Comparison of ENCODE assay signal across 37 cellular contexts in the genomic region with DNA sequence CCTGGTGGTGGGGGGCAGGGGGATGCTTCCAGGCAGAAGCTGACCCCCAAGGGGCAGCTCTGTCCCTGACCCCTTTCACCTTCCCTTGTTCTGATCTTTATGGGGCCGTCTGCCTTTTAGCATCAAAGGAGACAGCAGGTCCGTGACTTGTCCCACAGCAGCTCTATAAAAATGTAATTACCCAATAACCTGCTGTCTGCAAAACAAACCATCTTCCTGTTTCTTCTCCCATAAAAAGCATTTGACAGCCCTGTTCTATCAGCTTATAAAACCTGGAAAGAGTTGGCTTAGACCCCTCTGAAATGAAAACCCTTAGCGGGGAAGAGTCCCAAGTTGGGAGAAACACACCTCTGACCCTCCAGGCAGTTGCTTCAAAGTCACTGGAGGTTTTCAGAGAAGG.
"Had no signal": no experiment of that assay in that cellular context is flagged by ENCODE, and none has a peak within 500 bp of the region (broad histone marks: within the 10 kb centered on the region; RNA-seq: fewer than 3 reads in every experiment).

No MANE protein-coding gene starts in this region.

- ATAC-seq: activated CD4-positive, alpha-beta T cell treated with anti-CD3 and anti-CD28 coated beads for 36 hours; activated CD4-positive, CD25-positive, alpha-beta regulatory T cell treated with anti-CD3 and anti-CD28 coated beads, Interleukin-2, amount 50 U/mL, for 24 hours; activated CD8-positive, alpha-beta memory T cell treated with anti-CD3 and anti-CD28 coated beads, Interleukin-2, amount 10 ng/mL, durations not matched to agents 7 days and 5 days; activated CD8-positive, alpha-beta T cell treated with anti-CD3 and anti-CD28 coated beads, Interleukin-2, amount 10 ng/mL, durations not matched to agents 7 days and 5 days; activated naive CD8-positive, alpha-beta T cell treated with anti-CD3 and anti-CD28 coated beads, Interleukin-2, amount 50 U/mL, for 24 hours; WTC11 had no signal

- H3K27me3 Mint-ChIP-seq: activated naive CD4-positive, alpha-beta T cell treated with anti-CD3 and anti-CD28 coated beads, Interleukin-2, amount 10 ng/mL, durations not matched to agents 7 days and 5 days had no signal

- H3K9me3 Mint-ChIP-seq: activated CD4-positive, alpha-beta memory T cell treated with anti-CD3 and anti-CD28 coated beads, Interleukin-2, amount 10 ng/mL, durations not matched to agents 7 days and 5 days; activated CD4-positive, alpha-beta T cell treated with anti-CD3 and anti-CD28 coated beads, Interleukin-2, amount 10 ng/mL, durations not matched to agents 7 days and 5 days; activated naive CD4-positive, alpha-beta T cell treated with anti-CD3 and anti-CD28 coated beads, Interleukin-2, amount 10 ng/mL, durations not matched to agents 7 days and 5 days; activated naive CD4-positive, alpha-beta T cell treated with anti-CD3 and anti-CD28 coated beads, Interleukin-2, amount 50 U/mL, for 24 hours; activated naive CD8-positive, alpha-beta T cell treated with anti-CD3 and anti-CD28 coated beads, Interleukin-2, amount 10 ng/mL, durations not matched to agents 7 days and 5 days; activated T-cell treated with anti-CD3 and anti-CD28 coated beads, Interleukin-2, amount 50 U/mL, for 24 hours; activated T-helper 2 cell treated with anti-CD3 and anti-CD28 coated beads, Interferon-gamma antibody, Interleukin-2, Interleukin-4, amounts not matched to agents 10 μg/mL and 5 μg/mL and 100 μg/mL, durations not matched to agents 14 hours and 24 hours and 36 hours; T-helper 1 cell treated with Interleukin-12 subunit alpha and Interleukin-12 subunit beta and Interleukin-4 antibody, amounts not matched to agents 30 μg/mL and 1 μg/mL, for 36 hours; T-helper 2 cell treated with Interferon-gamma antibody and Interleukin-4, amounts not matched to agents 5 μg/mL and 100 μg/mL, for 36 hours had no signal

- H3K36me3 Mint-ChIP-seq: activated CD8-positive, alpha-beta memory T cell treated with anti-CD3 and anti-CD28 coated beads, Interleukin-2, amount 10 ng/mL, durations not matched to agents 7 days and 5 days; activated naive CD4-positive, alpha-beta T cell treated with anti-CD3 and anti-CD28 coated beads, Interleukin-2, amount 10 ng/mL, durations not matched to agents 7 days and 5 days; activated naive CD4-positive, alpha-beta T cell treated with anti-CD3 and anti-CD28 coated beads, Interleukin-2, amount 50 U/mL, for 24 hours; activated naive CD8-positive, alpha-beta T cell; activated naive CD8-positive, alpha-beta T cell treated with anti-CD3 and anti-CD28 coated beads, Interleukin-2, amount 10 ng/mL, durations not matched to agents 7 days and 5 days; brain; WTC11 had no signal

- DNase-seq: activated CD4-positive, alpha-beta memory T cell treated with anti-CD3 and anti-CD28 coated beads, Interleukin-2, amount 10 ng/mL, durations not matched to agents 7 days and 5 days; activated CD4-positive, alpha-beta T cell treated with anti-CD3 and anti-CD28 coated beads for 1 hour; activated CD4-positive, alpha-beta T cell treated with anti-CD3 and anti-CD28 coated beads for 36 hours; activated CD4-positive, alpha-beta T cell treated with anti-CD3 and anti-CD28 coated beads for 48 hours; activated CD4-positive, alpha-beta T cell treated with anti-CD3 and anti-CD28 coated beads, Interleukin-2, amount 10 ng/mL, durations not matched to agents 7 days and 5 days; activated CD4-positive, CD25-positive, alpha-beta regulatory T cell; activated CD8-positive, alpha-beta memory T cell treated with anti-CD3 and anti-CD28 coated beads for 24 hours; activated CD8-positive, alpha-beta memory T cell treated with anti-CD3 and anti-CD28 coated beads, Interleukin-2, amount 10 ng/mL, durations not matched to agents 7 days and 5 days; activated CD8-positive, alpha-beta memory T cell treated with anti-CD3 and anti-CD28 coated beads, Interleukin-2, amount 50 U/mL, for 48 hours; activated CD8-positive, alpha-beta T cell treated with anti-CD3 and anti-CD28 coated beads, Interleukin-2, amount 10 ng/mL, durations not matched to agents 7 days and 5 days; activated effector memory CD4-positive, alpha-beta T cell treated with Interleukin-2 at 50 U/mL for 16 hours; activated gamma-delta T cell; activated naive CD4-positive, alpha-beta T cell treated with anti-CD3 and anti-CD28 coated beads, Interleukin-2, amount 10 ng/mL, durations not matched to agents 7 days and 5 days; activated naive CD4-positive, alpha-beta T cell treated with Interleukin-2 at 50 U/mL for 16 hours; activated naive CD8-positive, alpha-beta T cell treated with anti-CD3 and anti-CD28 coated beads, Interleukin-2, amount 10 ng/mL, durations not matched to agents 7 days and 5 days; activated naive CD8-positive, alpha-beta T cell treated with anti-CD3 and anti-CD28 coated beads, Interleukin-2, amount 50 U/mL, for 24 hours; activated T-cell treated with anti-CD3 and anti-CD28 coated beads, Interleukin-2, amount 50 U/mL, for 24 hours; activated T-cell treated with anti-CD3 and anti-CD28 coated beads, Interleukin-2, amount 50 U/mL, for 48 hours; amygdala; anterior cingulate cortex; caudate nucleus; cerebellar nuclear complex; T-helper 1 cell; T-helper 2 cell; T-helper 9 cell; WERI-Rb-1 had no signal

- H3K27me3 ChIP-seq: ascending aorta, cardiac muscle cell had no signal

- H3K27ac Mint-ChIP-seq: activated CD4-positive, alpha-beta memory T cell treated with anti-CD3 and anti-CD28 coated beads, Interleukin-2, amount 10 ng/mL, durations not matched to agents 7 days and 5 days; activated CD4-positive, alpha-beta T cell treated with anti-CD3 and anti-CD28 coated beads for 36 hours; activated CD4-positive, alpha-beta T cell treated with anti-CD3 and anti-CD28 coated beads, Interleukin-2, amount 10 ng/mL, durations not matched to agents 7 days and 5 days; activated CD8-positive, alpha-beta memory T cell treated with anti-CD3 and anti-CD28 coated beads, Interleukin-2, amount 10 ng/mL, durations not matched to agents 7 days and 5 days; activated CD8-positive, alpha-beta T cell treated with anti-CD3 and anti-CD28 coated beads, Interleukin-2, amount 10 ng/mL, durations not matched to agents 7 days and 5 days; activated naive CD4-positive, alpha-beta T cell treated with anti-CD3 and anti-CD28 coated beads, Interleukin-2, amount 10 ng/mL, durations not matched to agents 7 days and 5 days; activated naive CD4-positive, alpha-beta T cell treated with anti-CD3 and anti-CD28 coated beads, Interleukin-2, amount 50 U/mL, for 24 hours; activated naive CD8-positive, alpha-beta T cell; activated naive CD8-positive, alpha-beta T cell treated with anti-CD3 and anti-CD28 coated beads, Interleukin-2, amount 10 ng/mL, durations not matched to agents 7 days and 5 days; activated naive CD8-positive, alpha-beta T cell treated with anti-CD3 and anti-CD28 coated beads, Interleukin-2, amount 50 U/mL, for 24 hours; activated T-cell treated with anti-CD3 and anti-CD28 coated beads, Interleukin-2, amount 50 U/mL, for 24 hours; activated T-helper 2 cell treated with anti-CD3 and anti-CD28 coated beads, Interferon-gamma antibody, Interleukin-2, Interleukin-4, amounts not matched to agents 10 μg/mL and 5 μg/mL and 100 μg/mL, durations not matched to agents 14 hours and 24 hours and 36 hours; brain; T-helper 1 cell treated with Interleukin-12 subunit alpha and Interleukin-12 subunit beta and Interleukin-4 antibody, amounts not matched to agents 30 μg/mL and 1 μg/mL, for 36 hours; T-helper 2 cell treated with Interferon-gamma antibody and Interleukin-4, amounts not matched to agents 5 μg/mL and 100 μg/mL, for 36 hours; WTC11 had no signal

- H3K4me3 Mint-ChIP-seq: activated CD4-positive, alpha-beta memory T cell treated with anti-CD3 and anti-CD28 coated beads, Interleukin-2, amount 10 ng/mL, durations not matched to agents 7 days and 5 days; activated CD4-positive, alpha-beta T cell treated with anti-CD3 and anti-CD28 coated beads for 36 hours; activated CD4-positive, alpha-beta T cell treated with anti-CD3 and anti-CD28 coated beads, Interleukin-2, amount 10 ng/mL, durations not matched to agents 7 days and 5 days; activated CD8-positive, alpha-beta memory T cell treated with anti-CD3 and anti-CD28 coated beads, Interleukin-2, amount 10 ng/mL, durations not matched to agents 7 days and 5 days; activated CD8-positive, alpha-beta T cell treated with anti-CD3 and anti-CD28 coated beads, Interleukin-2, amount 10 ng/mL, durations not matched to agents 7 days and 5 days; activated naive CD4-positive, alpha-beta T cell treated with anti-CD3 and anti-CD28 coated beads, Interleukin-2, amount 10 ng/mL, durations not matched to agents 7 days and 5 days; activated naive CD4-positive, alpha-beta T cell treated with anti-CD3 and anti-CD28 coated beads, Interleukin-2, amount 50 U/mL, for 24 hours; activated naive CD8-positive, alpha-beta T cell; activated naive CD8-positive, alpha-beta T cell treated with anti-CD3 and anti-CD28 coated beads, Interleukin-2, amount 10 ng/mL, durations not matched to agents 7 days and 5 days; activated naive CD8-positive, alpha-beta T cell treated with anti-CD3 and anti-CD28 coated beads, Interleukin-2, amount 50 U/mL, for 24 hours; activated T-cell treated with anti-CD3 and anti-CD28 coated beads, Interleukin-2, amount 50 U/mL, for 24 hours; brain; central memory CD8-positive, alpha-beta T cell; T-helper 1 cell treated with Interleukin-12 subunit alpha and Interleukin-12 subunit beta and Interleukin-4 antibody, amounts not matched to agents 30 μg/mL and 1 μg/mL, for 36 hours; T-helper 2 cell treated with Interferon-gamma antibody and Interleukin-4, amounts not matched to agents 5 μg/mL and 100 μg/mL, for 36 hours; WTC11 had no signal

- H3K4me1 Mint-ChIP-seq: activated CD4-positive, alpha-beta memory T cell treated with anti-CD3 and anti-CD28 coated beads, Interleukin-2, amount 10 ng/mL, durations not matched to agents 7 days and 5 days; activated CD4-positive, alpha-beta T cell treated with anti-CD3 and anti-CD28 coated beads for 36 hours; activated CD4-positive, alpha-beta T cell treated with anti-CD3 and anti-CD28 coated beads, Interleukin-2, amount 10 ng/mL, durations not matched to agents 7 days and 5 days; activated CD8-positive, alpha-beta memory T cell treated with anti-CD3 and anti-CD28 coated beads, Interleukin-2, amount 10 ng/mL, durations not matched to agents 7 days and 5 days; activated naive CD4-positive, alpha-beta T cell treated with anti-CD3 and anti-CD28 coated beads, Interleukin-2, amount 10 ng/mL, durations not matched to agents 7 days and 5 days; activated naive CD4-positive, alpha-beta T cell treated with anti-CD3 and anti-CD28 coated beads, Interleukin-2, amount 50 U/mL, for 24 hours; activated naive CD8-positive, alpha-beta T cell treated with anti-CD3 and anti-CD28 coated beads, Interleukin-2, amount 10 ng/mL, durations not matched to agents 7 days and 5 days; activated naive CD8-positive, alpha-beta T cell treated with anti-CD3 and anti-CD28 coated beads, Interleukin-2, amount 50 U/mL, for 24 hours; brain; central memory CD8-positive, alpha-beta T cell had no signal

- H3K4me1 ChIP-seq: ascending aorta had no signal

- H3K36me3 ChIP-seq: ascending aorta, cardiac muscle cell, WERI-Rb-1 had no signal

- H3K27ac ChIP-seq: ascending aorta, cardiac muscle cell, WERI-Rb-1 had no signal

- H3K4me3 ChIP-seq: ascending aorta, cardiac muscle cell had no signal

- H3K9me3 ChIP-seq: ascending aorta had no signal
